Comparison of ENCODE assay signal across 25 cellular contexts in genomic region chr22:26453195-26453594, GRCh38.
"Had no signal": no experiment of that assay in that cellular context is flagged by ENCODE, and none has a peak within 500 bp of the region (broad histone marks: within the 10 kb centered on the region; RNA-seq: fewer than 3 reads in every experiment).

No MANE protein-coding gene starts in this region.

- H3K9me3 Mint-ChIP-seq: memory B cell; naive thymus-derived CD4-positive, alpha-beta T cell; nephron; neural progenitor cell; stimulated activated naive B cell treated with anti-CD40 and anti-IgM and Interleukin-4, amounts not matched to agents 10 μg/mL and 1 μg/mL and 100 μg/mL, for 72 hours; stimulated activated naive CD8-positive, alpha-beta T cell treated with anti-CD3 and anti-CD28 coated beads, Interleukin-15, Interleukin-2, amounts not matched to agents 100 ng/mL and 50 ng/mL, for 24 hours had no signal

- H3K27me3 Mint-ChIP-seq: memory B cell; naive thymus-derived CD4-positive, alpha-beta T cell; progenitor cell of endocrine pancreas; stimulated activated naive B cell treated with anti-CD40 and anti-IgM and Interleukin-4, amounts not matched to agents 10 μg/mL and 1 μg/mL and 100 μg/mL, for 72 hours; stimulated activated naive CD8-positive, alpha-beta T cell treated with anti-CD3 and anti-CD28 coated beads, Interleukin-15, Interleukin-2, amounts not matched to agents 100 ng/mL and 50 ng/mL, for 24 hours had no signal

- H3K27ac ChIP-seq: esophagus muscularis mucosa, foreskin keratinocyte, gastroesophageal sphincter, heart left ventricle, hepatocyte, neural progenitor cell, parathyroid adenoma, right atrium auricular region, sigmoid colon, skin epidermis, spleen, transverse colon, upper lobe of right lung, uterus had no signal

- H3K4me1 Mint-ChIP-seq: memory B cell, nephron had no signal

- H3K4me3 Mint-ChIP-seq: memory B cell; naive thymus-derived CD4-positive, alpha-beta T cell; nephron; neural progenitor cell; stimulated activated naive B cell treated with anti-CD40 and anti-IgM and Interleukin-4, amounts not matched to agents 10 μg/mL and 1 μg/mL and 100 μg/mL, for 72 hours; stimulated activated naive CD8-positive, alpha-beta T cell treated with anti-CD3 and anti-CD28 coated beads, Interleukin-15, Interleukin-2, amounts not matched to agents 100 ng/mL and 50 ng/mL, for 24 hours had no signal

- ATAC-seq: foreskin keratinocyte; gastroesophageal sphincter; heart left ventricle; left lobe of liver; mucosa of descending colon; naive thymus-derived CD4-positive, alpha-beta T cell; stimulated activated naive B cell treated with anti-CD40 and anti-IgM and Interleukin-4, amounts not matched to agents 10 μg/mL and 1 μg/mL and 100 μg/mL, for 72 hours; upper lobe of right lung had no signal

- H3K27ac Mint-ChIP-seq: memory B cell; naive thymus-derived CD4-positive, alpha-beta T cell; nephron; neural progenitor cell; progenitor cell of endocrine pancreas; stimulated activated naive B cell treated with anti-CD40 and anti-IgM and Interleukin-4, amounts not matched to agents 10 μg/mL and 1 μg/mL and 100 μg/mL, for 72 hours; stimulated activated naive CD8-positive, alpha-beta T cell treated with anti-CD3 and anti-CD28 coated beads, Interleukin-15, Interleukin-2, amounts not matched to agents 100 ng/mL and 50 ng/mL, for 24 hours had no signal

- DNase-seq: effector CD8-positive, alpha-beta T cell; foreskin keratinocyte; kidney; mucosa of descending colon; naive thymus-derived CD4-positive, alpha-beta T cell; sigmoid colon; spleen; stimulated activated CD4-positive, alpha-beta T cell treated with anti-CD3 and anti-CD28 coated beads, Interleukin-4, amount 100 ng/mL, for 4 hours; stimulated activated naive B cell treated with anti-CD40 and anti-IgM and Interleukin-4, amounts not matched to agents 10 μg/mL and 1 μg/mL and 100 μg/mL, for 72 hours; transverse colon; upper lobe of right lung; uterus had no signal
